ENCODE assay signal across 8 cellular contexts in genomic region chr7:116630932-116631449, GRCh38. TPM values are rescaled to one million over a fixed set of nuclear protein-coding genes. Genes with fewer than 3 reads are reported as not detected.
DNase-seq lines count a peak whose midpoint lies in the region; ATAC-seq and TF ChIP-seq lines count a peak whose summit lies in the region.
"Had no signal": no experiment of that assay in that cellular context is flagged by ENCODE, and none has a peak within 500 bp of the region (broad histone marks: within the 10 kb centered on the region; RNA-seq: fewer than 3 reads in every experiment).

No MANE protein-coding gene starts in this region.

- CTCF ChIA-PET in CD8-positive, alpha-beta T cell (lab: Charles Lee) = no interaction called here

- peak; percentile 39 for ATAC-seq in GM19455 (IDR thresholded peaks at IDR 0.05; ENCODE audit: unreplicated experiment)
- ATAC-seq in right lobe of liver = peak; percentile 90 to 96 (median 93)
- ATAC-seq in CD8-positive, alpha-beta T cell = no peak

- TF ChIP-seq POLR2A in right lobe of liver (IDR thresholded peaks at IDR 0.05) = no peak

- peak overlapping the region; percentile 71 to 88 (median 85) for H3K27ac ChIP-seq in right lobe of liver
- H3K27ac ChIP-seq in CD8-positive, alpha-beta T cell (ENCODE audit: low read depth, low read length) = no peak overlapping the region
- H3K27ac ChIP-seq in WERI-Rb-1 = no peak overlapping the region

- H3K4me3 ChIP-seq in right lobe of liver (no peak overlapping the region), WERI-Rb-1 (ENCODE audit: low read depth, low read length) (no peak overlapping the region)
- no peak overlapping the region for H3K4me3 ChIP-seq in CD8-positive, alpha-beta T cell (ENCODE audit: low read depth, low read length)

- no peaks in the 10 kb centered on the region for H3K36me3 Mint-ChIP-seq in CD8-positive, alpha-beta T cell
- no peaks in the 10 kb centered on the region for H3K36me3 Mint-ChIP-seq in chondrocyte (ENCODE audit: low read depth)

- TF ChIP-seq CTCF in right lobe of liver (IDR thresholded peaks at IDR 0.05) = no peak
- no peak for TF ChIP-seq CTCF in CD8-positive, alpha-beta T cell (IDR thresholded peaks at IDR 0.05)
- TF ChIP-seq CTCF in WERI-Rb-1 (IDR thresholded peaks at IDR 0.05; ENCODE audit: low read depth, low read length) = no peak
- TF ChIP-seq CTCF in chondrocyte (IDR thresholded peaks at IDR 0.05) = no peak

- DNase-seq in HS-27A (ENCODE audit: low read depth) = peak; percentile 34
- DNase-seq in astrocyte of the hippocampus (ENCODE audit: low read depth, low spot score) = peak; percentile 74
- DNase-seq in right lobe of liver = peak; percentile 78 to 91 (median 89)
- DNase-seq in CD8-positive, alpha-beta T cell = no peak
- DNase-seq in WERI-Rb-1 = no peak
- no peak for DNase-seq in chondrocyte (ENCODE audit: low spot score)

- peaks cover 0 to 10% (median 0%) of the 10 kb centered on the region in 4 donors for H3K4me1 ChIP-seq in right lobe of liver
- H3K4me1 ChIP-seq in CD8-positive, alpha-beta T cell (ENCODE audit: insufficient read depth, low read length) = no peaks in the 10 kb centered on the region

- WGBS in right lobe of liver (ENCODE audit: insufficient coverage, low coverage, low lambda C conversion rate, missing lambda C conversion rate) = 32% methylated on average over 10 of the region's 10 CpGs

- H3K9me3 ChIP-seq in right lobe of liver = no peaks in the 10 kb centered on the region
- H3K9me3 ChIP-seq in CD8-positive, alpha-beta T cell (ENCODE audit: low read length) = no peaks in the 10 kb centered on the region
- no peaks in the 10 kb centered on the region for H3K9me3 ChIP-seq in WERI-Rb-1 (ENCODE audit: severe bottlenecking)

- no peaks in the 10 kb centered on the region for H3K4me1 Mint-ChIP-seq in CD8-positive, alpha-beta T cell (ENCODE audit: low read depth)
- peaks cover 25% of the 10 kb centered on the region for H3K4me1 Mint-ChIP-seq in chondrocyte (ENCODE audit: low read depth)

- H3K27me3 ChIP-seq in right lobe of liver = no peaks in the 10 kb centered on the region
- H3K27me3 ChIP-seq in CD8-positive, alpha-beta T cell (ENCODE audit: insufficient read depth, low read length) = no peaks in the 10 kb centered on the region
- H3K27me3 ChIP-seq in WERI-Rb-1 (ENCODE audit: insufficient read depth, low read depth, severe bottlenecking) = no peaks in the 10 kb centered on the region

- H3K9me3 Mint-ChIP-seq in CD8-positive, alpha-beta T cell = no peaks in the 10 kb centered on the region
- no peaks in the 10 kb centered on the region for H3K9me3 Mint-ChIP-seq in chondrocyte (ENCODE audit: low read depth)
- H3K9me3 Mint-ChIP-seq: neural crest cell had no signal

- H3K36me3 ChIP-seq in right lobe of liver (no peaks in the 10 kb centered on the region), WERI-Rb-1 (no peaks in the 10 kb centered on the region)
- no peaks in the 10 kb centered on the region for H3K36me3 ChIP-seq in CD8-positive, alpha-beta T cell (ENCODE audit: insufficient read depth, low read length)

- H3K4me3 Mint-ChIP-seq in CD8-positive, alpha-beta T cell = no peak overlapping the region
- H3K4me3 Mint-ChIP-seq in chondrocyte (ENCODE audit: unreplicated experiment) = no peak overlapping the region
- H3K4me3 Mint-ChIP-seq: neural crest cell had no signal

- no peak overlapping the region for H3K27ac Mint-ChIP-seq in CD8-positive, alpha-beta T cell
- no peak overlapping the region for H3K27ac Mint-ChIP-seq in chondrocyte (ENCODE audit: unreplicated experiment)

- intact Hi-C loops in right lobe of liver (cut with DNase I) = no loop called here
- intact Hi-C loops in CD8-positive, alpha-beta T cell (cut with DNase I, micrococcal nuclease) = no loop called here

- POLR2A ChIA-PET in CD8-positive, alpha-beta T cell (lab: Charles Lee) = no interaction called here

- peaks cover 15% of the 10 kb centered on the region for H3K27me3 Mint-ChIP-seq in CD8-positive, alpha-beta T cell (ENCODE audit: low read depth)
- H3K27me3 Mint-ChIP-seq in chondrocyte (ENCODE audit: low read depth) = peaks cover under 1% of the 10 kb centered on the region

RNA-seq across cellular contexts. Expression of gene MET, which starts 41.0 kb away (rescaled TPM):
- total RNA-seq in right lobe of liver (10 to 100 TPM; 32.9 to 45.2 (median 37.2) TPM), chondrocyte (22.0 to 25.1 TPM (median 23.6 TPM) in 3 replicates)
- not detected for total RNA-seq in CD8-positive, alpha-beta T cell

Comparison
In these comparisons a context has a peak if more than half of its experiments do, and no peak if none do; other contexts are left out.
1. DNase-seq: peak in HS-27A (single experiment), astrocyte of the hippocampus (single experiment) and right lobe of liver (3 of 3); none in CD8-positive, alpha-beta T cell (0 of 7), WERI-Rb-1 (single experiment) and chondrocyte (single experiment).
2. H3K27ac ChIP-seq: peak in right lobe of liver (3 of 3); none in CD8-positive, alpha-beta T cell (single experiment) and WERI-Rb-1 (single experiment).
3. RNA of gene MET, which starts 41.0 kb away (total RNA-seq): 32.9 to 45.2 TPM in right lobe of liver and 22.0 to 25.1 TPM in chondrocyte; not detected in CD8-positive, alpha-beta T cell; every median in the first group is over 10 times any median in the second.